Comparison of ENCODE assay signal across 38 cellular contexts in genomic region chr1:78469561-78469960, GRCh38. TPM values are rescaled to one million over a fixed set of nuclear protein-coding genes. Genes with fewer than 3 reads are reported as not detected.
"Had no signal": no experiment of that assay in that cellular context is flagged by ENCODE, and none has a peak within 500 bp of the region (broad histone marks: within the 10 kb centered on the region; RNA-seq: fewer than 3 reads in every experiment).

No MANE protein-coding gene starts in this region.

- H3K4me1 ChIP-seq: ascending aorta had no signal

- H3K36me3 Mint-ChIP-seq: activated CD4-positive, alpha-beta memory T cell treated with anti-CD3 and anti-CD28 coated beads for 36 hours; activated naive CD4-positive, alpha-beta T cell treated with anti-CD3 and anti-CD28 coated beads, Interleukin-2, amount 50 U/mL, for 24 hours; activated naive CD8-positive, alpha-beta T cell; activated naive CD8-positive, alpha-beta T cell treated with anti-CD3 and anti-CD28 coated beads, Interleukin-2, amount 10 ng/mL, durations not matched to agents 7 days and 5 days; brain; T-cell had no signal

- H3K4me1 Mint-ChIP-seq: activated B cell treated with CpG ODN at 0.5 μM for 24 hours; activated CD4-positive, alpha-beta T cell treated with anti-CD3 and anti-CD28 coated beads, Interleukin-2, amount 10 ng/mL, durations not matched to agents 24 days and 14 days; activated naive CD4-positive, alpha-beta T cell treated with anti-CD3 and anti-CD28 coated beads, Interleukin-2, amount 50 U/mL, for 24 hours; activated naive CD8-positive, alpha-beta T cell treated with anti-CD3 and anti-CD28 coated beads, Interleukin-2, amount 10 ng/mL, durations not matched to agents 7 days and 5 days; activated naive CD8-positive, alpha-beta T cell treated with anti-CD3 and anti-CD28 coated beads, Interleukin-2, amount 50 U/mL, for 24 hours; activated T-helper 17 cell treated with anti-CD3 and anti-CD28 coated beads, Interleukin-2, amount 50 U/mL, for 72 hours; central memory CD8-positive, alpha-beta T cell; T-cell had no signal

- ATAC-seq: activated CD8-positive, alpha-beta T cell treated with anti-CD3 and anti-CD28 coated beads for 36 hours; activated naive CD8-positive, alpha-beta T cell treated with anti-CD3 and anti-CD28 coated beads, Interleukin-2, amount 50 U/mL, for 24 hours; activated T-cell treated with anti-CD3 and anti-CD28 coated beads, Interleukin-2, amount 50 U/mL, for 4 hours; activated T-cell treated with anti-CD3 and anti-CD28 coated beads, Interleukin-2, amount 50 U/mL, for 72 hours; activated T-helper 17 cell treated with anti-CD3 and anti-CD28 coated beads, Interleukin-2, amount 50 U/mL, for 72 hours; T-cell had no signal

- H3K9me3 ChIP-seq: ascending aorta had no signal

- DNase-seq: activated B cell treated with CpG ODN at 0.5 μM for 24 hours; activated CD4-positive, alpha-beta memory T cell treated with anti-CD3 and anti-CD28 coated beads for 36 hours; activated CD4-positive, alpha-beta T cell treated with anti-CD3 and anti-CD28 coated beads for 4 hours; activated CD4-positive, alpha-beta T cell treated with anti-CD3 and anti-CD28 coated beads, Interleukin-2, amount 10 ng/mL, durations not matched to agents 24 days and 14 days; activated CD4-positive, alpha-beta T cell treated with anti-CD3 and anti-CD28 coated beads, Interleukin-2, amount 50 U/mL, for 1 hour; activated CD4-positive, alpha-beta T cell treated with anti-CD3 and anti-CD28 coated beads, Interleukin-2, amount 50 U/mL, for 4 hours; activated CD4-positive, CD25-positive, alpha-beta regulatory T cell treated with anti-CD3 and anti-CD28 coated beads, Interleukin-2, amount 50 U/mL, for 72 hours; activated CD8-positive, alpha-beta memory T cell treated with anti-CD3 and anti-CD28 coated beads, Interleukin-2, amount 50 U/mL, for 4 hours; activated CD8-positive, alpha-beta T cell treated with anti-CD3 and anti-CD28 coated beads for 36 hours; activated effector memory CD4-positive, alpha-beta T cell treated with anti-CD3 and anti-CD28 coated beads, Interleukin-2, amount 50 U/mL, for 16 hours; activated gamma-delta T cell treated with Interleukin-2 at 50 U/mL for 16 hours; activated naive CD4-positive, alpha-beta T cell; activated naive CD4-positive, alpha-beta T cell treated with anti-CD3 and anti-CD28 coated beads for 36 hours; activated naive CD8-positive, alpha-beta T cell treated with anti-CD3 and anti-CD28 coated beads, Interleukin-2, amount 10 ng/mL, durations not matched to agents 7 days and 5 days; activated naive CD8-positive, alpha-beta T cell treated with anti-CD3 and anti-CD28 coated beads, Interleukin-2, amount 50 U/mL, for 24 hours; activated T-cell treated with anti-CD3 and anti-CD28 coated beads for 4 hours; activated T-cell treated with anti-CD3 and anti-CD28 coated beads, Interleukin-2, amount 50 U/mL, for 1 hour; activated T-cell treated with anti-CD3 and anti-CD28 coated beads, Interleukin-2, amount 50 U/mL, for 4 hours; activated T-cell treated with anti-CD3 and anti-CD28 coated beads, Interleukin-2, amount 50 U/mL, for 72 hours; amygdala; anterior cingulate cortex; caudate nucleus; cerebellar nuclear complex; T-cell; T-helper 2 cell; T-helper 9 cell had no signal

- H3K9me3 Mint-ChIP-seq: activated B cell treated with CpG ODN at 0.5 μM for 24 hours; activated CD4-positive, alpha-beta memory T cell treated with anti-CD3 and anti-CD28 coated beads for 36 hours; activated CD8-positive, alpha-beta T cell treated with anti-CD3 and anti-CD28 coated beads for 36 hours; activated naive CD4-positive, alpha-beta T cell treated with anti-CD3 and anti-CD28 coated beads, Interleukin-2, amount 50 U/mL, for 24 hours; activated naive CD8-positive, alpha-beta T cell treated with anti-CD3 and anti-CD28 coated beads, Interleukin-2, amount 10 ng/mL, durations not matched to agents 7 days and 5 days; activated naive CD8-positive, alpha-beta T cell treated with anti-CD3 and anti-CD28 coated beads, Interleukin-2, amount 50 U/mL, for 24 hours; activated T-cell treated with anti-CD3 and anti-CD28 coated beads, Interleukin-2, amount 50 U/mL, for 4 hours; activated T-helper 1 cell treated with anti-CD3 and anti-CD28 coated beads, Interleukin-12 subunit alpha, Interleukin-12 subunit beta, Interleukin-2, Interleukin-4 antibody, amounts not matched to agents 30 ng/mL and 10 ng/mL and 1 ng/mL, durations not matched to agents 14 hours and 24 hours and 36 hours; T-helper 1 cell treated with Interleukin-12 subunit alpha and Interleukin-12 subunit beta and Interleukin-4 antibody, amounts not matched to agents 30 μg/mL and 1 μg/mL, for 36 hours; T-helper 2 cell treated with Interferon-gamma antibody and Interleukin-4, amounts not matched to agents 5 μg/mL and 100 μg/mL, for 36 hours had no signal

- H3K36me3 ChIP-seq: ascending aorta, cardiac muscle cell had no signal

- H3K27me3 Mint-ChIP-seq: activated B cell treated with CpG ODN at 0.5 μM for 24 hours; activated CD4-positive, alpha-beta memory T cell treated with anti-CD3 and anti-CD28 coated beads for 36 hours; activated CD4-positive, alpha-beta T cell treated with anti-CD3 and anti-CD28 coated beads, Interleukin-2, amount 10 ng/mL, durations not matched to agents 24 days and 14 days; activated CD8-positive, alpha-beta T cell treated with anti-CD3 and anti-CD28 coated beads for 36 hours; activated naive CD8-positive, alpha-beta T cell treated with anti-CD3 and anti-CD28 coated beads, Interleukin-2, amount 10 ng/mL, durations not matched to agents 7 days and 5 days; activated naive CD8-positive, alpha-beta T cell treated with anti-CD3 and anti-CD28 coated beads, Interleukin-2, amount 50 U/mL, for 24 hours; central memory CD8-positive, alpha-beta T cell had no signal

- H3K27ac ChIP-seq: ascending aorta, cardiac muscle cell, VCaP had no signal

- H3K4me3 Mint-ChIP-seq: activated B cell treated with CpG ODN at 0.5 μM for 24 hours; activated CD4-positive, alpha-beta memory T cell treated with anti-CD3 and anti-CD28 coated beads for 36 hours; activated CD4-positive, alpha-beta T cell treated with anti-CD3 and anti-CD28 coated beads, Interleukin-2, amount 10 ng/mL, durations not matched to agents 24 days and 14 days; activated CD8-positive, alpha-beta T cell treated with anti-CD3 and anti-CD28 coated beads for 36 hours; activated naive CD4-positive, alpha-beta T cell treated with anti-CD3 and anti-CD28 coated beads for 36 hours; activated naive CD4-positive, alpha-beta T cell treated with anti-CD3 and anti-CD28 coated beads, Interleukin-2, amount 50 U/mL, for 24 hours; activated naive CD8-positive, alpha-beta T cell; activated naive CD8-positive, alpha-beta T cell treated with anti-CD3 and anti-CD28 coated beads, Interleukin-2, amount 10 ng/mL, durations not matched to agents 7 days and 5 days; activated naive CD8-positive, alpha-beta T cell treated with anti-CD3 and anti-CD28 coated beads, Interleukin-2, amount 50 U/mL, for 24 hours; activated T-cell treated with anti-CD3 and anti-CD28 coated beads, Interleukin-2, amount 50 U/mL, for 4 hours; activated T-cell treated with anti-CD3 and anti-CD28 coated beads, Interleukin-2, amount 50 U/mL, for 72 hours; activated T-helper 1 cell treated with anti-CD3 and anti-CD28 coated beads, Interleukin-12 subunit alpha, Interleukin-12 subunit beta, Interleukin-2, Interleukin-4 antibody, amounts not matched to agents 30 ng/mL and 10 ng/mL and 1 ng/mL, durations not matched to agents 14 hours and 24 hours and 36 hours; activated T-helper 17 cell treated with anti-CD3 and anti-CD28 coated beads, Interleukin-2, amount 50 U/mL, for 72 hours; brain; central memory CD8-positive, alpha-beta T cell; T-cell; T-helper 1 cell treated with Interleukin-12 subunit alpha and Interleukin-12 subunit beta and Interleukin-4 antibody, amounts not matched to agents 30 μg/mL and 1 μg/mL, for 36 hours; T-helper 2 cell treated with Interferon-gamma antibody and Interleukin-4, amounts not matched to agents 5 μg/mL and 100 μg/mL, for 36 hours had no signal

- H3K27ac Mint-ChIP-seq: activated B cell treated with CpG ODN at 0.5 μM for 24 hours; activated CD4-positive, alpha-beta memory T cell treated with anti-CD3 and anti-CD28 coated beads for 36 hours; activated CD4-positive, alpha-beta T cell treated with anti-CD3 and anti-CD28 coated beads, Interleukin-2, amount 10 ng/mL, durations not matched to agents 24 days and 14 days; activated CD8-positive, alpha-beta T cell treated with anti-CD3 and anti-CD28 coated beads for 36 hours; activated naive CD4-positive, alpha-beta T cell treated with anti-CD3 and anti-CD28 coated beads for 36 hours; activated naive CD4-positive, alpha-beta T cell treated with anti-CD3 and anti-CD28 coated beads, Interleukin-2, amount 50 U/mL, for 24 hours; activated naive CD8-positive, alpha-beta T cell; activated naive CD8-positive, alpha-beta T cell treated with anti-CD3 and anti-CD28 coated beads, Interleukin-2, amount 10 ng/mL, durations not matched to agents 7 days and 5 days; activated naive CD8-positive, alpha-beta T cell treated with anti-CD3 and anti-CD28 coated beads, Interleukin-2, amount 50 U/mL, for 24 hours; activated T-cell treated with anti-CD3 and anti-CD28 coated beads, Interleukin-2, amount 50 U/mL, for 72 hours; activated T-helper 1 cell treated with anti-CD3 and anti-CD28 coated beads, Interleukin-12 subunit alpha, Interleukin-12 subunit beta, Interleukin-2, Interleukin-4 antibody, amounts not matched to agents 30 ng/mL and 10 ng/mL and 1 ng/mL, durations not matched to agents 14 hours and 24 hours and 36 hours; activated T-helper 17 cell treated with anti-CD3 and anti-CD28 coated beads, Interleukin-2, amount 50 U/mL, for 72 hours; brain; T-cell; T-helper 1 cell treated with Interleukin-12 subunit alpha and Interleukin-12 subunit beta and Interleukin-4 antibody, amounts not matched to agents 30 μg/mL and 1 μg/mL, for 36 hours; T-helper 2 cell treated with Interferon-gamma antibody and Interleukin-4, amounts not matched to agents 5 μg/mL and 100 μg/mL, for 36 hours had no signal

- H3K4me3 ChIP-seq: ascending aorta, cardiac muscle cell had no signal

- H3K27me3 ChIP-seq: ascending aorta, cardiac muscle cell had no signal

RNA-seq across cellular contexts. Expression of gene PTGFR, which starts 21.2 kb away (rescaled TPM):
- total RNA-seq: activated B cell treated with CpG ODN at 0.5 μM for 24 hours; activated CD4-positive, alpha-beta memory T cell treated with anti-CD3 and anti-CD28 coated beads for 36 hours; activated CD4-positive, alpha-beta T cell treated with anti-CD3 and anti-CD28 coated beads, Interleukin-2, amount 10 ng/mL, durations not matched to agents 24 days and 14 days; activated CD8-positive, alpha-beta memory T cell treated with anti-CD3 and anti-CD28 coated beads for 36 hours; activated CD8-positive, alpha-beta T cell treated with anti-CD3 and anti-CD28 coated beads for 36 hours; activated naive CD4-positive, alpha-beta T cell treated with anti-CD3 and anti-CD28 coated beads for 36 hours; activated naive CD8-positive, alpha-beta T cell treated with anti-CD3 and anti-CD28 coated beads, Interleukin-2, amount 10 ng/mL, durations not matched to agents 7 days and 5 days; activated T-cell treated with anti-CD3 and anti-CD28 coated beads, Interleukin-2, amount 50 U/mL, for 4 hours; activated T-cell treated with anti-CD3 and anti-CD28 coated beads, Interleukin-2, amount 50 U/mL, for 72 hours; activated T-helper 1 cell treated with anti-CD3 and anti-CD28 coated beads, Interleukin-12 subunit alpha, Interleukin-12 subunit beta, Interleukin-2, Interleukin-4 antibody, amounts not matched to agents 30 ng/mL and 10 ng/mL and 1 ng/mL, durations not matched to agents 14 hours and 24 hours and 36 hours; activated T-helper 17 cell treated with anti-CD3 and anti-CD28 coated beads, Interleukin-2, amount 50 U/mL, for 72 hours; cardiac muscle cell had no signal
